Comparison of ENCODE assay signal across 8 cellular contexts in the genomic region with DNA sequence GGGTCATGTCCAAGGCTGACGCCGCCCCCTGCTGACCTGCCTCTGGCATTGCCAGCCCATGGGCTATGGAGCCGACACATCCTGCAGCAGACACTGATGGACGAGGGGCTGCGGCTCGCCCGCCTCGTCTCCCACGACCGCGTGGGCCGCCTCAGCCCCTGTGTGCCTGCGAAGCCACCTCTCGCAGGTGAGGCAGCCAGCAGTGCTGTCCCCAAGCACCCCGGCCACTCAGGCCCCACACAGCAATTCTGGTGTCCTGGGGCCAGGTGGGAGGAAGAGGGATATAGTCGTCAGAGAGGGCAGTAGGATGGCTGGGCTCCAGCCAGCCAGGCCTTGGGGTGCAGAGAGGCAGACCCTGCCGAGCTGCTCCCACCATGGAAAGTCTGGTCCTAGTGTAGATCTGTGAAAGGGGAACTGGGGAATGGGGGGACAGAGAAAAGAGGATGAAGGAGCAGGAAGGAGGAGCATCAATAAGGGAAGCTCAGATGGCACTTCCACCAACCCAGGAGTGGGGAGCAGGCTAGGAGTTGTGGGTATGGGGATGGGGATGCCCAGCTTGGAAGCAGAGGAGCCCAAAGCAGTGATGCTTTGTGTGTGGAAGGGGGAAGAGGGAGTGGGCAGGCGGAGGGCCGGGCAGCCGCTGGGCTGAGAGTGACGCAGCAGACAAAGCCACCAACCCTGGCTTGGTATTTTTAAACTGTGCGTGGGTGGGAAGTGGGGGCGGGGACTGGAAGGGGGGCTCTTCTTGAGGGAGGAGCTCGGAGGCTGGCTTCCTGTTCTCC. TPM values are rescaled to one million over a fixed set of nuclear protein-coding genes. Genes with fewer than 3 reads are reported as not detected.
DNase-seq lines count a peak whose midpoint lies in the region; ATAC-seq and TF ChIP-seq lines count a peak whose summit lies in the region.

No MANE protein-coding gene starts in this region.

- H3K9me3 ChIP-seq in mesodermal cell (ENCODE audit: control insufficient read depth, low read length): no peaks in the 10 kb centered on the region

- H3K4me3 Mint-ChIP-seq in activated CD4-positive, alpha-beta T cell treated with anti-CD3 and anti-CD28 coated beads, Interleukin-2, amount 10 ng/mL, durations not matched to agents 24 days and 14 days: peak overlapping the region; percentile 96

- intact Hi-C loops in activated CD4-positive, alpha-beta T cell treated with anti-CD3 and anti-CD28 coated beads, Interleukin-2, amount 10 ng/mL, durations not matched to agents 24 days and 14 days (cut with micrococcal nuclease): loop anchor here (1.0 to 2.0 kb wide), 2 partner anchors 15 to 24 kb away; partner anchors contain the start of gene NEMP1

- peaks cover 44% of the 10 kb centered on the region for H3K4me1 ChIP-seq in mesodermal cell (ENCODE audit: control insufficient read depth, insufficient read depth, low read length, poor library complexity, severe bottlenecking)

- no peaks in the 10 kb centered on the region for H3K9me3 Mint-ChIP-seq in activated CD4-positive, alpha-beta T cell treated with anti-CD3 and anti-CD28 coated beads, Interleukin-2, amount 10 ng/mL, durations not matched to agents 24 days and 14 days

- WGBS in mesodermal cell (ENCODE audit: insufficient coverage in 2 of 2), 2 experiments: 48 to 49% methylated on average over 15 of the region's 24 CpGs

- H3K27me3 Mint-ChIP-seq in activated CD4-positive, alpha-beta T cell treated with anti-CD3 and anti-CD28 coated beads, Interleukin-2, amount 10 ng/mL, durations not matched to agents 24 days and 14 days: no peaks in the 10 kb centered on the region

- DNase-seq in KBM-7 (peak; percentile 54), ecto neural progenitor cell (ENCODE audit: low spot score) (peak; percentile 87), midbrain (lab: John Stamatoyannopoulos, UW) (no peak)
- peak; percentile 87 for DNase-seq in activated CD4-positive, alpha-beta T cell treated with anti-CD3 and anti-CD28 coated beads, Interleukin-2, amount 10 ng/mL, durations not matched to agents 24 days and 14 days
- DNase-seq in stimulated activated CD8-positive, alpha-beta memory T cell treated with anti-CD3 and anti-CD28 coated beads, Interleukin-7, amount 100 ng/mL, for 1 hour (ENCODE audit: low read depth in 2 of 2): peak; percentile 37 to 46

- peaks cover 67% of the 10 kb centered on the region for H3K36me3 ChIP-seq in mesodermal cell (ENCODE audit: control insufficient read depth, insufficient read depth, low read length)

- H3K27ac ChIP-seq in mesodermal cell (ENCODE audit: low read depth, low read length, severe bottlenecking): peak overlapping the region; percentile 84

- peaks cover 58% of the 10 kb centered on the region for H3K4me1 Mint-ChIP-seq in activated CD4-positive, alpha-beta T cell treated with anti-CD3 and anti-CD28 coated beads, Interleukin-2, amount 10 ng/mL, durations not matched to agents 24 days and 14 days

- peaks cover 70% of the 10 kb centered on the region for H3K36me3 Mint-ChIP-seq in activated CD4-positive, alpha-beta T cell treated with anti-CD3 and anti-CD28 coated beads, Interleukin-2, amount 10 ng/mL, durations not matched to agents 24 days and 14 days (ENCODE audit: low read depth)

- H3K4me3 ChIP-seq in mesodermal cell (ENCODE audit: extremely low read depth, insufficient read depth, low read length, poor library complexity, severe bottlenecking): no peak overlapping the region

- peak overlapping the region; percentile 87 for H3K27ac Mint-ChIP-seq in activated CD4-positive, alpha-beta T cell treated with anti-CD3 and anti-CD28 coated beads, Interleukin-2, amount 10 ng/mL, durations not matched to agents 24 days and 14 days

- ATAC-seq in HG03460 (IDR thresholded peaks at IDR 0.05; ENCODE audit: unreplicated experiment): no peak

- TF ChIP-seq POLR2A in GM10847 (IDR thresholded peaks at IDR 0.05; ENCODE audit: extremely low read depth, insufficient read length): peak; percentile 17

- in situ Hi-C loops in KBM-7 (cut with MboI; ENCODE audit: low pct_unique_long_range_greater_than_20kb, low sequenced_read_pairs): no loop called here

RNA-seq across cellular contexts. Expression of gene NAB2, which starts 4.7 kb away (rescaled TPM):
- 70.5 and 76.7 TPM in 2 replicates for total RNA-seq in activated CD4-positive, alpha-beta T cell treated with anti-CD3 and anti-CD28 coated beads, Interleukin-2, amount 10 ng/mL, durations not matched to agents 24 days and 14 days
- 46.9 TPM for polyA plus RNA-seq in mesodermal cell (2013, experiment 1 of 2)
- polyA plus RNA-seq in mesodermal cell (2013, experiment 2 of 2): 34.1 TPM

RNA-seq across cellular contexts. Expression of gene NEMP1, which starts 15.0 kb away (rescaled TPM):
- 77.0 and 80.6 TPM in 2 replicates for total RNA-seq in activated CD4-positive, alpha-beta T cell treated with anti-CD3 and anti-CD28 coated beads, Interleukin-2, amount 10 ng/mL, durations not matched to agents 24 days and 14 days
- polyA plus RNA-seq in mesodermal cell (2013, experiment 1 of 2): 21.3 TPM
- polyA plus RNA-seq in mesodermal cell (2013, experiment 2 of 2): 19.8 TPM

RNA-seq across cellular contexts. Expression of gene STAT6, which starts 17.6 kb away (rescaled TPM):
- total RNA-seq in activated CD4-positive, alpha-beta T cell treated with anti-CD3 and anti-CD28 coated beads, Interleukin-2, amount 10 ng/mL, durations not matched to agents 24 days and 14 days: 304 and 319 TPM in 2 replicates
- polyA plus RNA-seq in mesodermal cell (2013, experiment 1 of 2): 52.0 TPM
- polyA plus RNA-seq in mesodermal cell (2013, experiment 2 of 2): 49.3 TPM

RNA-seq across cellular contexts. Expression of gene LRP1, which starts 34.7 kb away (rescaled TPM):
- 0.28 and 0.93 TPM in 2 replicates for total RNA-seq in activated CD4-positive, alpha-beta T cell treated with anti-CD3 and anti-CD28 coated beads, Interleukin-2, amount 10 ng/mL, durations not matched to agents 24 days and 14 days
- 90.4 TPM for polyA plus RNA-seq in mesodermal cell (2013, experiment 1 of 2)
- polyA plus RNA-seq in mesodermal cell (2013, experiment 2 of 2): 68.9 TPM

RNA-seq across cellular contexts. Expression of gene MYO1A, which starts 43.7 kb away (rescaled TPM):
- total RNA-seq in activated CD4-positive, alpha-beta T cell treated with anti-CD3 and anti-CD28 coated beads, Interleukin-2, amount 10 ng/mL, durations not matched to agents 24 days and 14 days: 1.7 TPM in 2 replicates
- polyA plus RNA-seq in mesodermal cell (2013, experiment 1 of 2): not detected
- polyA plus RNA-seq in mesodermal cell (2013, experiment 2 of 2): not detected
